2 cellular contexts compared by ENCODE assay signal in genomic region chr4:132809298-132810032, GRCh38.
TF ChIP-seq lines count a peak whose summit lies in the region.

No MANE protein-coding gene starts in this region.

TF ChIP-seq in A549, 52 proteins besides CTCF, POLR2A, EP300 and RAD21 (continued from another document):
- TF ChIP-seq REST (IDR thresholded peaks at IDR 0.05) (no peak), RCOR1 (IDR thresholded peaks at IDR 0.05; ENCODE audit: low read depth, low read length) (no peak), ZC3H11A (IDR thresholded peaks at IDR 0.05) (no peak), CHD4 (IDR thresholded peaks at IDR 0.05; ENCODE audit: borderline replicate concordance) (no peak), CEBPB (IDR thresholded peaks at IDR 0.05) (no peak), SMC3 (IDR thresholded peaks at IDR 0.05) (no peak), HOXB13 (CRISPR knock-in tag; IDR thresholded peaks at IDR 0.05; ENCODE audit: low read depth) (no peak), MAX (IDR thresholded peaks at IDR 0.05) (no peak), GATA3 (IDR thresholded peaks at IDR 0.05; ENCODE audit: borderline replicate concordance) (no peak), USF2 (IDR thresholded peaks at IDR 0.05) (no peak), HEYL (CRISPR knock-in tag; IDR thresholded peaks at IDR 0.05) (no peak), KDM5A (IDR thresholded peaks at IDR 0.05) (no peak), BHLHE40 (IDR thresholded peaks at IDR 0.05; ENCODE audit: low read depth, low read length) (no peak), MAZ (IDR thresholded peaks at IDR 0.05; ENCODE audit: borderline replicate concordance, low read depth, low read length) (no peak), MYC (IDR thresholded peaks at IDR 0.05; ENCODE audit: borderline replicate concordance, low read length) (no peak), MAFK (IDR thresholded peaks at IDR 0.05; ENCODE audit: partially characterized antibody) (no peak), BCL3 (IDR thresholded peaks at IDR 0.05) (no peak)

TF ChIP-seq in WTC11, 78 proteins besides CTCF, POLR2A, EP300 and RAD21 (continued from another document):
- TF ChIP-seq AR (CRISPR knock-in tag; IDR thresholded peaks at IDR 0.05) (no peak), ZSCAN18 (CRISPR knock-in tag; IDR thresholded peaks at IDR 0.05) (no peak), SMAD4 (CRISPR knock-in tag; IDR thresholded peaks at IDR 0.05) (no peak), ARID4B (CRISPR knock-in tag; IDR thresholded peaks at IDR 0.05; ENCODE audit: borderline replicate concordance) (no peak)
